ENCODE assay signal across 18 cellular contexts in the genomic region with DNA sequence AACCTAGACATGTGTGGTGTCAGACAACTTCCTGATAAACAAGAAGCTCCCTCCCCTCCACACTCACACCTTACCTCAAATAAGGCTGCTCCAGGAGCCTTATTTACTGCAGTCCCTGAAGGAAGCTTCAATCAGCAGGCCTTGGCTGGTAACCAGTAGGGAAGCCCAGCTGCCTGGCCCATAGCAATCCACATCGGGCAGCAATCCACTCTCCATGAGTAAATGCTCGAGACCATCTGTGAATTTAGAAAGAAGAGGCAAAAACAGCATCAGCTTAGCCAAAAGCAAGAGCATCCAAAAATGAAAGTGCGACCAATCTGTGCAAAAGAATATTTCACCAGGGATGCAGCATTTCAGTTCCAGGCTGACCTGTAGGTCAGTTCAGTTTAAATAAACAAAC.
"Had no signal": no experiment of that assay in that cellular context is flagged by ENCODE, and none has a peak within 500 bp of the region (broad histone marks: within the 10 kb centered on the region; RNA-seq: fewer than 3 reads in every experiment).

No MANE protein-coding gene starts in this region.

- H3K27me3 ChIP-seq: spleen, tibial nerve had no signal

- ATAC-seq: left lobe of liver; lower lobe of right lung; naive thymus-derived CD4-positive, alpha-beta T cell; WTC11 had no signal

- H3K27ac Mint-ChIP-seq: activated naive CD8-positive, alpha-beta T cell; naive thymus-derived CD4-positive, alpha-beta T cell; progenitor cell of endocrine pancreas; stimulated activated naive CD8-positive, alpha-beta T cell treated with anti-CD3 and anti-CD28 coated beads, Interleukin-15, Interleukin-2, amounts not matched to agents 100 ng/mL and 50 ng/mL, for 24 hours; T-helper 1 cell treated with Interleukin-12 subunit alpha and Interleukin-12 subunit beta and Interleukin-4 antibody, amounts not matched to agents 30 μg/mL and 1 μg/mL, for 36 hours; WTC11 had no signal

- H3K36me3 ChIP-seq: lower lobe of right lung, spleen, tibial nerve had no signal

- H3K27me3 Mint-ChIP-seq: activated naive CD8-positive, alpha-beta T cell; naive thymus-derived CD4-positive, alpha-beta T cell; progenitor cell of endocrine pancreas; stimulated activated naive CD8-positive, alpha-beta T cell treated with anti-CD3 and anti-CD28 coated beads, Interleukin-15, Interleukin-2, amounts not matched to agents 100 ng/mL and 50 ng/mL, for 24 hours had no signal

- H3K27ac ChIP-seq: coronary artery, epithelial cell of prostate, lower lobe of right lung, spleen, tibial nerve had no signal

- H3K4me1 ChIP-seq: lower lobe of right lung, spleen had no signal

- H3K4me3 ChIP-seq: coronary artery, lower lobe of right lung, spleen, tibial nerve had no signal

- H3K4me1 Mint-ChIP-seq: naive thymus-derived CD4-positive, alpha-beta T cell; neural crest cell; WTC11 had no signal

- DNase-seq: activated gamma-delta T cell treated with Interleukin-2 at 50 U/mL for 16 hours; activated T-cell treated with anti-CD3 and anti-CD28 coated beads, Interleukin-2, amount 50 U/mL, for 1 hour; central memory CD4-positive, alpha-beta T cell; lower lobe of right lung; naive thymus-derived CD4-positive, alpha-beta T cell; spleen; stimulated activated CD4-positive, alpha-beta T cell treated with anti-CD3 and anti-CD28 coated beads, Interleukin-4, amount 100 ng/mL, for 1 hour; T1000 had no signal

- H3K4me3 Mint-ChIP-seq: activated naive CD8-positive, alpha-beta T cell; naive thymus-derived CD4-positive, alpha-beta T cell; neural crest cell; stimulated activated naive CD8-positive, alpha-beta T cell treated with anti-CD3 and anti-CD28 coated beads, Interleukin-15, Interleukin-2, amounts not matched to agents 100 ng/mL and 50 ng/mL, for 24 hours; T-helper 1 cell treated with Interleukin-12 subunit alpha and Interleukin-12 subunit beta and Interleukin-4 antibody, amounts not matched to agents 30 μg/mL and 1 μg/mL, for 36 hours; WTC11 had no signal

- H3K36me3 Mint-ChIP-seq: activated naive CD8-positive, alpha-beta T cell had no signal
